24 cellular contexts compared by ENCODE assay signal in the genomic region with DNA sequence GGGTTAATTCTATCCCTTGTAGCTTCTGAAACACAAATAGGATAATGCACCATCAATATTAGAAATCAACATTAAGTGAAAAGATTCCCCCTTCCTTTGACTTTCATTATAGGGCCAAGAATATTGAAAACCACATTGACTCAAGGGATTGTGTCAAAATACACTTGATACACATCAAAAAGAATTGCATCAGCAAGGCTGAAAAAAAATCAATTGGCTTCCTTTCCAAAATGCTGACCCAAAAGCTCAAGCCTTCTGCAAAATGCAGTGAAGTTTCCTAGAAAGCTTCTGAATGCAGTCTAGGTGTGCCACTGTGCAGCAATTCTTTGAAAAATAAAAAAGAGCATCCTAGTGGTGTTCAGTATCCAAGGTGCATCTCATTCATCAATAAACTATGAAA.
DNase-seq lines count a peak whose midpoint lies in the region; ATAC-seq and TF ChIP-seq lines count a peak whose summit lies in the region.
"Had no signal": no experiment of that assay in that cellular context is flagged by ENCODE, and none has a peak within 500 bp of the region (broad histone marks: within the 10 kb centered on the region; RNA-seq: fewer than 3 reads in every experiment).

No MANE protein-coding gene starts in this region.

- no peak for ATAC-seq in IMR-90 (ENCODE audit: low read depth)
- no peak for ATAC-seq in HG03095 (IDR thresholded peaks at IDR 0.05; ENCODE audit: unreplicated experiment)
- ATAC-seq in right cardiac atrium = no peak
- no peak for ATAC-seq in lower lobe of right lung
- ATAC-seq: GM12878 had no signal

- no peak for TF ChIP-seq RAD21 in IMR-90 (IDR thresholded peaks at IDR 0.05; ENCODE audit: low read length)

- no peaks in the 10 kb centered on the region for H3K9me3 ChIP-seq in IMR-90 (ENCODE audit: control insufficient read depth, insufficient read depth, low read length)
- no peaks in the 10 kb centered on the region for H3K9me3 ChIP-seq in right cardiac atrium (ENCODE audit: control insufficient read depth, low read length)
- H3K9me3 ChIP-seq in lower lobe of right lung = no peaks in the 10 kb centered on the region
- H3K9me3 ChIP-seq in esophagus muscularis mucosa = no peaks in the 10 kb centered on the region
- H3K9me3 ChIP-seq: BE2C, BLaER1 had no signal

- peaks cover 24% of the 10 kb centered on the region for H3K9me1 ChIP-seq in IMR-90 (ENCODE audit: insufficient read depth, low read length)

- peak overlapping the region; percentile 20; the same call in 1 of the 2 replicates for H4K5ac ChIP-seq in IMR-90 (ENCODE audit: low read depth, low read length)

- CTCF ChIA-PET in IMR-90 (lab: Yijun Ruan, JAX) = interaction anchor here (1.1 kb wide), 1 partner anchor 9 kb away, joined by 3 read pairs; no protein-coding TSS in a partner anchor

- no TSS peak for BruUV-seq in IMR-90 (replicated peaks; lab: Mats Ljungman, UMichigan)

- peak overlapping the region; percentile 22; the same call in 1 of the 2 replicates for H3K23ac ChIP-seq in IMR-90 (ENCODE audit: low read depth, low read length)

- no peak overlapping the region for H3K27ac ChIP-seq in IMR-90 (ENCODE audit: insufficient read depth, low read length)
- H3K27ac ChIP-seq in right cardiac atrium (ENCODE audit: low read length) = no peak overlapping the region
- H3K27ac ChIP-seq in lower lobe of right lung = no peak overlapping the region
- H3K27ac ChIP-seq in esophagus muscularis mucosa (replicated peaks in 1 of 4) = no peak overlapping the region
- H3K27ac ChIP-seq: BLaER1 had no signal

- dilution Hi-C loops in IMR-90 (cut with HindIII; ENCODE audit: low sequenced_read_pairs, unreplicated experiment) = no loop called here

- H4K20me1 ChIP-seq in IMR-90 (ENCODE audit: insufficient read depth, low read length) = no peaks in the 10 kb centered on the region
- H4K20me1 ChIP-seq: BLaER1 had no signal

- H3K14ac ChIP-seq in IMR-90 (replicated peaks; ENCODE audit: low read depth, low read length) = peak overlapping the region; percentile 50; the same call in 1 of the 2 replicates

- peak overlapping the region in 1 of 2 experiments; percentile 2; a peak in 1 of 4 replicates for H4K8ac ChIP-seq in IMR-90 (ENCODE audit: low read depth in 2 of 2, low read length in 2 of 2)

- H3K4me1 ChIP-seq in IMR-90 (ENCODE audit: control insufficient read depth, insufficient read depth, low read length) (peaks cover 33% of the 10 kb centered on the region), right cardiac atrium (ENCODE audit: control insufficient read depth, insufficient read depth, low read length) (no peaks in the 10 kb centered on the region), lower lobe of right lung (no peaks in the 10 kb centered on the region), esophagus muscularis mucosa (no peaks in the 10 kb centered on the region)
- H3K4me1 ChIP-seq: BE2C, BLaER1 had no signal

- intact Hi-C loops in IMR-90 (cut with micrococcal nuclease) (no loop called here), right cardiac atrium (cut with DNase I) (no loop called here), lower lobe of right lung (cut with DNase I) (no loop called here), esophagus muscularis mucosa (cut with DNase I) (no loop called here)

- DNase-seq in IMR-90 (no peak), choroid plexus epithelial cell (ENCODE audit: low read depth) (peak; percentile 42), fibroblast of the aortic adventitia (ENCODE audit: low read depth) (peak; percentile 27), right cardiac atrium (no peak), lower lobe of right lung (no peak), esophagus muscularis mucosa (ENCODE audit: extremely low spot score) (no peak)
- DNase-seq: 8988T; ACHN; BE2C; C1 segment of cervical spinal cord; CD4-positive, alpha-beta memory T cell; CD4-positive, CD25-positive, alpha-beta regulatory T cell; CD8-positive, alpha-beta memory T cell; COR-L47; DMS 273 treated with DMSO at 0.1 percent for 48 hours; DMS153; DMS53; DMS79; DND-41; EL; GDM1 had no signal

- POLR2A ChIA-PET in IMR-90 (lab: Charles Lee; ENCODE audit: unreplicated experiment) = no interaction called here

- TF ChIP-seq CTCF in IMR-90 (conservative IDR thresholded peaks at IDR 0.05; ENCODE audit: low read depth, low read length) = no peak
- no peak for TF ChIP-seq CTCF in choroid plexus epithelial cell (conservative IDR thresholded peaks at IDR 0.05; ENCODE audit: low read depth, low read length)
- no peak for TF ChIP-seq CTCF in fibroblast of the aortic adventitia (IDR thresholded peaks at IDR 0.05; ENCODE audit: insufficient read depth, low read length)
- no peak for TF ChIP-seq CTCF in lower lobe of right lung (IDR thresholded peaks at IDR 0.05)
- no peak for TF ChIP-seq CTCF in esophagus muscularis mucosa (IDR thresholded peaks at IDR 0.05)

- H3K79me1 ChIP-seq in IMR-90 (ENCODE audit: low read depth in 1 of 2, low read length in 2 of 2) = peaks cover 0 to 5% of the 10 kb centered on the region in 2 experiments; a peak in 1 of 4 replicates

- in situ Hi-C loops in IMR-90 (cut with MboI; ENCODE audit: low sequenced_read_pairs) = no loop called here

- H3K4me2 ChIP-seq in IMR-90 (ENCODE audit: low read depth, low read length) = no peak overlapping the region
- H3K4me2 ChIP-seq: BLaER1 had no signal

- H3K18ac ChIP-seq in IMR-90 (ENCODE audit: low read depth, low read length) = peak overlapping the region; percentile 52; the same call in 1 of the 2 replicates

- H3K4me3 ChIP-seq in IMR-90 (ENCODE audit: insufficient read depth, low read depth, low read length) = no peak overlapping the region
- no peak overlapping the region for H3K4me3 ChIP-seq in choroid plexus epithelial cell (ENCODE audit: low read depth, low read length)
- no peak overlapping the region for H3K4me3 ChIP-seq in fibroblast of the aortic adventitia (ENCODE audit: low read depth, low read length)
- no peak overlapping the region for H3K4me3 ChIP-seq in right cardiac atrium (ENCODE audit: low read length)
- no peak overlapping the region for H3K4me3 ChIP-seq in lower lobe of right lung
- H3K4me3 ChIP-seq in esophagus muscularis mucosa = no peak overlapping the region
- H3K4me3 ChIP-seq: BLaER1, GM12878 had no signal

- H2BK120ac ChIP-seq in IMR-90 (ENCODE audit: low read depth, low read length) = peak overlapping the region; percentile 83

- TF ChIP-seq POLR2A in IMR-90 (IDR thresholded peaks at IDR 0.05; ENCODE audit: low read depth, low read length) (no peak), esophagus muscularis mucosa (IDR thresholded peaks at IDR 0.05; ENCODE audit: low read depth) (no peak)

- H2AK9ac ChIP-seq in IMR-90 (replicated peaks; ENCODE audit: low read depth, low read length, poor library complexity) = no peak overlapping the region

- H2AK5ac ChIP-seq in IMR-90 (ENCODE audit: low read depth, low read length) = peak overlapping the region; percentile 49; the same call in 1 of the 2 replicates

- no peak for TF ChIP-seq EP300 in esophagus muscularis mucosa (IDR thresholded peaks at IDR 0.05)

- H3K27me3 ChIP-seq in IMR-90 (ENCODE audit: control insufficient read depth, insufficient read depth, low read length) (no peaks in the 10 kb centered on the region), right cardiac atrium (ENCODE audit: control insufficient read depth, insufficient read depth) (no peaks in the 10 kb centered on the region), lower lobe of right lung (ENCODE audit: low read depth) (no peaks in the 10 kb centered on the region), esophagus muscularis mucosa (peaks cover 0 to 6% (median 0%) of the 10 kb centered on the region in 4 donors)
- H3K27me3 ChIP-seq: BE2C, BLaER1 had no signal

- H3K36me3 ChIP-seq in IMR-90 (ENCODE audit: control insufficient read depth, insufficient read depth, low read length) (no peaks in the 10 kb centered on the region), lower lobe of right lung (no peaks in the 10 kb centered on the region), esophagus muscularis mucosa (no peaks in the 10 kb centered on the region)
- H3K36me3 ChIP-seq: BE2C, BLaER1 had no signal

- H2BK20ac ChIP-seq in IMR-90 (ENCODE audit: low read depth, low read length) = peak overlapping the region; percentile 91

- H3K56ac ChIP-seq in IMR-90 (ENCODE audit: extremely low read depth, insufficient read depth, low read length) = no peak overlapping the region

- H3K9ac ChIP-seq in IMR-90 (ENCODE audit: low read depth, low read length) = no peak overlapping the region
- H3K9ac ChIP-seq: BLaER1 had no signal

- H2BK15ac ChIP-seq in IMR-90 (ENCODE audit: low read depth, low read length) = peak overlapping the region; percentile 45; the same call in 2 of the 3 replicates

- peak overlapping the region; percentile 66; the same call in 1 of the 2 replicates for H4K91ac ChIP-seq in IMR-90 (ENCODE audit: insufficient read depth, low read depth, low read length)

- peak overlapping the region; percentile 48; the same call in 1 of the 2 replicates for H3K4ac ChIP-seq in IMR-90 (ENCODE audit: low read depth, low read length)

- H2AFZ ChIP-seq in IMR-90 (replicated peaks; ENCODE audit: low read length, poor library complexity) = no peak overlapping the region

- H2BK5ac ChIP-seq in IMR-90 (ENCODE audit: low read depth, low read length, poor library complexity, severe bottlenecking) = no peak overlapping the region

TF ChIP-seq in IMR-90, 13 proteins besides CTCF, POLR2A, EP300 and RAD21 (continues in another document):
- TF ChIP-seq NFE2L2 (IDR thresholded peaks at IDR 0.05; ENCODE audit: low read depth, low read length) (no peak), CEBPB (IDR thresholded peaks at IDR 0.05; ENCODE audit: low read depth, low read length) (no peak), CHD1 (IDR thresholded peaks at IDR 0.05; ENCODE audit: low read depth, low read length) (no peak), FOS (IDR thresholded peaks at IDR 0.05; ENCODE audit: low read depth, low read length) (no peak), ELK1 (IDR thresholded peaks at IDR 0.05; ENCODE audit: borderline replicate concordance, low read depth, low read length) (no peak), RCOR1 (IDR thresholded peaks at IDR 0.05; ENCODE audit: insufficient replicate concordance, low read length) (no peak), MAFK (IDR thresholded peaks at IDR 0.05; ENCODE audit: low read depth, low read length) (no peak), BHLHE40 (IDR thresholded peaks at IDR 0.05; ENCODE audit: low read depth, low read length) (no peak), RFX5 (IDR thresholded peaks at IDR 0.05; ENCODE audit: low read depth, low read length) (no peak), MAZ (IDR thresholded peaks at IDR 0.05; ENCODE audit: borderline replicate concordance, low read depth, low read length) (no peak), MXI1 (IDR thresholded peaks at IDR 0.05; ENCODE audit: borderline replicate concordance, low read depth, low read length) (no peak)

Comparison
In these comparisons a context has a peak if more than half of its experiments do, and no peak if none do; other contexts are left out.
1. DNase-seq: peak in choroid plexus epithelial cell (single experiment) and fibroblast of the aortic adventitia (single experiment); none in IMR-90 (single experiment), right cardiac atrium (0 of 3), lower lobe of right lung (single experiment) and esophagus muscularis mucosa (single experiment).